ENCODE assay signal across 9 cellular contexts in the genomic region with DNA sequence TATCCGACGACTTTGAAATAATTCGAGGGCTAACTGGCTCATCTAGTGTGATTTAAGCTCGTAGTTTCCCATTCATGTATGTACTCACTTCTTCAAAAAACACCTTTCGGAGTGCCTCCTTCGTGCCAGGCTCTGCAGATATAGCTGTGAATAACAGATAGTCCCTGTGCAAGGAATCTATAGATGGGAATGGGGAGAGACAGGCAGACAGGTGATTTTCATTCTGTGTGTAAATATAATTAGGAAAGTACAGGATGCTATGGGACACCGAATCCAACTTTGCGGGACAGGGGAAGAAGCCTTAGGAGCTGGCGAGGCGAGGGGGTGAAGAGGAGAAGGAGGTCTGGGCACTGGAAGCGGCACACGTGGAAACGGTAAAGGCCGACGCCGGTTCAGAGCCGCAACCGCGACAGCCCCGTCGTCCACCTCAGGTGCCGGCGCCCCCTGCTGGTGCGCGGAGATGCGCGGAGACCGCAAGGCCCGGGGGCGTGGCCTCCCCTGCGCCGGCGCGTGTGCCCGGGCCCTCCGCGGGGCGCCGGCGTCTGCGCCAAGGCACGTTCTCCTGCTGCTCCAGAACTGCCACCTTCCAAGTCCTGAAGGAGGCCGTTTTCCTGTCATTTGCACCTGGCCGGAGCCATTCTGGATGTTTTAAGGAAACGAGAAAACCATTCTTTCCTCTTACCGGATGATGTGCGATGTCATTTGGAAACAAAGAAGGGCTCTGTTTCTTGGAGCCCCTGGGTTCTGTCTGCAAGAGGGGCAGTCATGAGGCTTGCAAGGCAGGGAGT. TPM values are rescaled to one million over a fixed set of nuclear protein-coding genes. Genes with fewer than 3 reads are reported as not detected.
DNase-seq lines count a peak whose midpoint lies in the region; ATAC-seq, FAIRE-seq and TF ChIP-seq lines count a peak whose summit lies in the region.
"Had no signal": no experiment of that assay in that cellular context is flagged by ENCODE, and none has a peak within 500 bp of the region (broad histone marks: within the 10 kb centered on the region; RNA-seq: fewer than 3 reads in every experiment).

No MANE protein-coding gene starts in this region.

- CTCF ChIA-PET in H1 (lab: Charles Lee; ENCODE audit: partially characterized antibody) = interaction anchor here (0.6 to 4.3 kb wide), 14 partner anchors 9 to 930 kb away, joined by 3 to 33 read pairs (median 4); no protein-coding TSS in a partner anchor

- peak; percentile 67 to 80 for TF ChIP-seq RAD21 in H1 (IDR thresholded peaks at IDR 0.05 in 1 of 2, conservative IDR thresholded peaks at IDR 0.05 in 1 of 2; ENCODE audit: low read depth in 2 of 2, low read length in 2 of 2)

- TF ChIP-seq CTCF in H1 (IDR thresholded peaks at IDR 0.05; ENCODE audit: control extremely low read depth in 1 of 3, insufficient read depth in 1 of 3, low read depth in 1 of 3, low read length in 3 of 3) = peak; percentile 85 to 89 (median 88)

- no peak overlapping the region for H2BK12ac ChIP-seq in H1 (ENCODE audit: low read depth, low read length)

- POLR2A ChIA-PET in H1 (lab: Charles Lee; ENCODE audit: partially characterized antibody) = no interaction called here

- H3K27me3 ChIP-seq in H1 (replicated peaks in 1 of 4; ENCODE audit: control insufficient read depth in 3 of 4, extremely low read depth in 1 of 4, insufficient read depth in 3 of 4, low read length in 3 of 4) = peaks cover 0 to 23% (median 16%) of the 10 kb centered on the region in 4 experiments; a peak in 6 of 7 replicates
- no peaks in the 10 kb centered on the region for H3K27me3 ChIP-seq in mesendoderm (ENCODE audit: insufficient read depth, low read length, poor library complexity)

- no peak overlapping the region for H2AK5ac ChIP-seq in H1 (ENCODE audit: low read depth, low read length)
- no peak overlapping the region for H2AK5ac ChIP-seq in mesendoderm (ENCODE audit: low read length)

- H3K36me3 ChIP-seq in H1 (ENCODE audit: control insufficient read depth in 2 of 4, insufficient read depth in 4 of 4, low read length in 3 of 4) (no peaks in the 10 kb centered on the region), mesendoderm (ENCODE audit: control insufficient read depth, insufficient read depth, low read length) (no peaks in the 10 kb centered on the region)

- H4K5ac ChIP-seq in H1 (ENCODE audit: insufficient read length, low read depth, low read length) (no peak overlapping the region), mesendoderm (ENCODE audit: low read length) (no peak overlapping the region)

- H3K4me2 ChIP-seq in H1 (ENCODE audit: insufficient read depth in 1 of 2, low read depth in 2 of 2, low read length in 2 of 2) (peak overlapping the region; percentile 26 to 64), mesendoderm (ENCODE audit: low read length) (peak overlapping the region; percentile 63)

- peak overlapping the region; percentile 78 for H2AFZ ChIP-seq in H1 (ENCODE audit: low read length)

- DNase-seq in NCI-H187 (lab: John Stamatoyannopoulos, UW) (peak; percentile 43 to 82), NCI-H187 treated with DMSO at 0.1 percent for 48 hours (lab: John Stamatoyannopoulos, UW) (no peak), NCI-H82 (lab: John Stamatoyannopoulos, UW) (peak; percentile 93), H1 (ENCODE audit: low read depth in 1 of 2, low spot score in 2 of 2) (peak; percentile 67 to 95), mesendoderm (peak; percentile 88)
- DNase-seq in activated CD8-positive, alpha-beta memory T cell treated with anti-CD3 and anti-CD28 coated beads for 4 hours (ENCODE audit: low read depth in 2 of 2) = peak; percentile 60 to 73
- peak; percentile 82 for DNase-seq in stimulated activated CD8-positive, alpha-beta memory T cell treated with anti-CD3 and anti-CD28 coated beads, Interleukin-12 subunit alpha, Interleukin-12 subunit beta, amount 100 ng/mL, for 24 hours (ENCODE audit: extremely low read depth)

- no peak for TF ChIP-seq EP300 in H1 (IDR thresholded peaks at IDR 0.05; ENCODE audit: borderline replicate concordance in 1 of 2, low read depth in 2 of 2, low read length in 2 of 2)

- H3K79me2 ChIP-seq in H1 (ENCODE audit: control insufficient read depth in 1 of 2, insufficient read depth in 2 of 2, low read length in 2 of 2) = no peaks in the 10 kb centered on the region
- no peaks in the 10 kb centered on the region for H3K79me2 ChIP-seq in mesendoderm (ENCODE audit: control insufficient read depth, insufficient read depth, low read length)

- H4K20me1 ChIP-seq in H1 (replicated peaks in 1 of 2; ENCODE audit: control insufficient read depth in 1 of 2, insufficient read depth in 2 of 2, low read length in 2 of 2) = no peaks in the 10 kb centered on the region

- H2BK15ac ChIP-seq in H1 (ENCODE audit: low read length) = peak overlapping the region; percentile 84; the same call in 1 of the 2 replicates
- no peak overlapping the region for H2BK15ac ChIP-seq in mesendoderm (replicated peaks; ENCODE audit: low read depth)

- H3K14ac ChIP-seq in H1 (ENCODE audit: insufficient read length) = no peak overlapping the region

- peak; percentile 74 for ATAC-seq in HG03439 (IDR thresholded peaks at IDR 0.05; ENCODE audit: unreplicated experiment)

- H3K18ac ChIP-seq in H1 (ENCODE audit: extremely low read depth, low read length) = peak overlapping the region; percentile 29; the same call in 1 of the 2 replicates
- no peak overlapping the region for H3K18ac ChIP-seq in mesendoderm (ENCODE audit: low read length)

- H3K4ac ChIP-seq in H1 (replicated peaks; ENCODE audit: insufficient read length, low read depth, low read length) (no peak overlapping the region), mesendoderm (ENCODE audit: low read depth, low read length) (no peak overlapping the region)

- H3K23me2 ChIP-seq in H1 (ENCODE audit: low read depth, low read length) = no peaks in the 10 kb centered on the region

- H3K9ac ChIP-seq in H1 (replicated peaks in 1 of 4; ENCODE audit: extremely low read depth in 1 of 4, low read depth in 3 of 4, low read length in 3 of 4) = no peak overlapping the region
- peak overlapping the region; percentile 34 for H3K9ac ChIP-seq in mesendoderm (ENCODE audit: low read length)

- no peak for FAIRE-seq in H1 (lab: Jason Lieb, UNC)
- FAIRE-seq: A204.1 had no signal

- TF ChIP-seq POLR2A in H1 (IDR thresholded peaks at IDR 0.05; ENCODE audit: control extremely low read depth in 1 of 2, low read depth in 2 of 2, low read length in 2 of 2) = no peak

- H3K23ac ChIP-seq in H1 (ENCODE audit: insufficient read length) = no peak overlapping the region
- no peak overlapping the region for H3K23ac ChIP-seq in mesendoderm (ENCODE audit: low read length)

- no peak overlapping the region for H4K91ac ChIP-seq in H1 (replicated peaks; ENCODE audit: insufficient read length, low read length)

- H3K4me3 ChIP-seq in H1 (ENCODE audit: extremely low read depth in 1 of 4, insufficient read depth in 2 of 4, low read depth in 3 of 4, low read length in 4 of 4) (peak overlapping the region in 3 of 4 experiments; percentile 15 to 50 (median 27); a peak in 5 of 8 replicates), mesendoderm (ENCODE audit: low read length) (no peak overlapping the region)

- H2BK5ac ChIP-seq in H1 (ENCODE audit: low read depth, low read length) = no peak overlapping the region
- H2BK5ac ChIP-seq in mesendoderm (ENCODE audit: low read length) = no peak overlapping the region

- H3K27ac ChIP-seq in H1 (ENCODE audit: low read depth, low read length) (no peak overlapping the region), mesendoderm (ENCODE audit: low read depth, low read length) (no peak overlapping the region)

- no peaks in the 10 kb centered on the region for H3K79me1 ChIP-seq in H1 (ENCODE audit: low read depth, low read length)
- no peaks in the 10 kb centered on the region for H3K79me1 ChIP-seq in mesendoderm (ENCODE audit: low read length)

- no peak overlapping the region for H2BK20ac ChIP-seq in H1 (ENCODE audit: low read length)

- H3K9me3 ChIP-seq in H1 (ENCODE audit: insufficient read depth in 2 of 2, low read depth in 1 of 2, low read length in 1 of 2) = no peaks in the 10 kb centered on the region

- H2BK120ac ChIP-seq in H1 (replicated peaks; ENCODE audit: low read depth, low read length) (no peak overlapping the region), mesendoderm (ENCODE audit: low read depth, low read length) (no peak overlapping the region)

- H3K56ac ChIP-seq in H1 (replicated peaks; ENCODE audit: insufficient read length, low read depth, low read length) (no peak overlapping the region), mesendoderm (ENCODE audit: low read length) (peak overlapping the region; percentile 60)

- 17% methylated on average over 47 of the region's 47 CpGs; no CpG with 5 or more reads in 1 of the 2 experiments for WGBS in H1 (ENCODE audit: extremely low coverage in 1 of 2, insufficient coverage in 1 of 2, insufficient read length in 1 of 2, insufficient replicate concordance in 2 of 2, low coverage in 1 of 2, low lambda C conversion rate in 2 of 2, missing lambda C conversion rate in 1 of 2), 2 experiments
- WGBS in mesendoderm (ENCODE audit: extremely low coverage, insufficient coverage, low lambda C conversion rate) = no CpG with 5 or more reads among the region's 47 CpGs

- H4K8ac ChIP-seq in H1 (ENCODE audit: extremely low read depth, insufficient read depth, low read length) = no peak overlapping the region
- H4K8ac ChIP-seq in mesendoderm (ENCODE audit: low read depth, low read length) = no peak overlapping the region

- H3K4me1 ChIP-seq in H1 (replicated peaks in 1 of 4; ENCODE audit: control insufficient read depth in 3 of 4, insufficient read depth in 4 of 4, low read length in 3 of 4) (peaks cover 0 to 3% (median 1%) of the 10 kb centered on the region in 4 experiments; a peak in 2 of 7 replicates), mesendoderm (ENCODE audit: control insufficient read depth, low read depth, low read length) (no peaks in the 10 kb centered on the region)

RNA-seq across cellular contexts. Expression of gene CACNA1C, which starts 18.0 kb away (rescaled TPM):
- total RNA-seq in H1 (2021; fragmentation: NEBNext Ultra II Directional; extraction: Animal tissue kit (Norgen Biotek cat#: 25700)) = 1.3 and 1.9 TPM in 2 replicates
- polyA plus RNA-seq in H1 (2011; rRNA removed) = 0.97 and 1.3 TPM in 2 replicates
- polyA plus RNA-seq in H1 (2011; cell fraction: cytosol; rRNA removed) = 0.88 TPM
- polyA plus RNA-seq in H1 (2011; cell fraction: nucleus; rRNA removed) = 5.2 TPM
- polyA plus RNA-seq in H1 (2012, experiment 1 of 2) = 0.82 to 1.8 TPM (median 1.4 TPM) in 4 replicates
- polyA plus RNA-seq in H1 (2012, experiment 2 of 2) = 0.55 TPM
- 1.4 TPM for polyA plus RNA-seq in H1 (2013, experiment 1 of 2)
- 1.2 TPM for polyA plus RNA-seq in H1 (2013, experiment 2 of 2)
- polyA minus RNA-seq in H1 (2011; rRNA and poly(A)+ RNA removed) = 3.5 and 4.4 TPM in 2 replicates
- polyA minus RNA-seq in H1 (2011; cell fraction: cytosol; rRNA and poly(A)+ RNA removed) = 1.8 TPM
- 6.9 TPM for polyA minus RNA-seq in H1 (2011; cell fraction: nucleus; rRNA and poly(A)+ RNA removed)
- 0.38 TPM for polyA plus RNA-seq in mesendoderm (2013, experiment 1 of 2)
- 0.45 TPM for polyA plus RNA-seq in mesendoderm (2013, experiment 2 of 2)

RNA-seq across cellular contexts. Expression of gene DCP1B, which starts 30.6 kb away (rescaled TPM):
- 14.8 and 16.3 TPM in 2 replicates for total RNA-seq in H1 (2021; fragmentation: NEBNext Ultra II Directional; extraction: Animal tissue kit (Norgen Biotek cat#: 25700))
- 29.0 and 29.7 TPM in 2 replicates for polyA plus RNA-seq in H1 (2011; rRNA removed)
- 33.5 TPM for polyA plus RNA-seq in H1 (2011; cell fraction: cytosol; rRNA removed)
- 29.8 TPM for polyA plus RNA-seq in H1 (2011; cell fraction: nucleus; rRNA removed)
- polyA plus RNA-seq in H1 (2012, experiment 1 of 2) = 14.9 to 17.6 TPM (median 15.5 TPM) in 4 replicates
- 10.2 TPM for polyA plus RNA-seq in H1 (2012, experiment 2 of 2)
- 19.3 TPM for polyA plus RNA-seq in H1 (2013, experiment 1 of 2)
- polyA plus RNA-seq in H1 (2013, experiment 2 of 2) = 19.3 TPM
- 26.3 and 31.5 TPM in 2 replicates for polyA minus RNA-seq in H1 (2011; rRNA and poly(A)+ RNA removed)
- 10.4 TPM for polyA minus RNA-seq in H1 (2011; cell fraction: cytosol; rRNA and poly(A)+ RNA removed)
- polyA minus RNA-seq in H1 (2011; cell fraction: nucleus; rRNA and poly(A)+ RNA removed) = 28.8 TPM
- polyA plus RNA-seq in mesendoderm (2013, experiment 1 of 2) = 17.0 TPM
- 16.5 TPM for polyA plus RNA-seq in mesendoderm (2013, experiment 2 of 2)
